Comparison of ENCODE assay signal across 8 cellular contexts in the genomic region with DNA sequence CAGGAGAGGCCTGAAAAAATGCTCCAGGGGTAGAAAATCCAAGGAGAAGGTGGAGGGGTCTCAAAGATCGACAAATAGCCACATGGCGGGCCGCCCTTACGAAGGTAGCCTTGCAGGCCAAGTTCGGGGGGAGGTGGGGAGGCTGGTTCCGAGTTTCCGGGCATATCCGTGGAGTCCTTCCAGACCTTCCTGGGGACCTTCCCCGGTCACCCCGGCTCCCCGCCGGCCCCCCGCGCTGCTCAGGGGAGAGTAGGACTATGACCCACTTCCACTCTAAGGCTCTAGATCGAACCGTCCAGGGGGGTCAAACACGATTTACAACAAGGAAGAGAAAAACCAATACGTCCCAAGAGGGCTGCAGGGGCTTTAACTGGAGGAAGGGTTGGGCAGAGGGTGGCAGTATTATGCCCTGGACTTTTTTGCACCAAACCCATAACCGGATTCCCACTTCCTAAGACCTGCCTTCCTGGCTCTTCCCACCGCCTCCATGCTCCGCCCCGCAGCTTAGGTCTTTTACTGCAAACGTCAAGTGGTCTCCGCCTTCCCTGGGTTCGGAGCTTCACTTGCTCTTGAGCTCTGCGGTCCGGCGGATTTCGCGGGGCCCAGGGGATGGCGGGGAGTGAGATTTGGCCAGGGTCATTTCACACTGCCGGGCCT. TPM values are rescaled to one million over a fixed set of nuclear protein-coding genes. Genes with fewer than 3 reads are reported as not detected.
DNase-seq lines count a peak whose midpoint lies in the region; ATAC-seq and TF ChIP-seq lines count a peak whose summit lies in the region.

No MANE protein-coding gene starts in this region.

- peak overlapping the region; percentile 33 to 91 (median 60) for H3K4me3 ChIP-seq in Peyer's patch
- H3K4me3 ChIP-seq in mesodermal cell (ENCODE audit: extremely low read depth, insufficient read depth, low read length, poor library complexity, severe bottlenecking): peak overlapping the region; percentile 88
- H3K4me3 ChIP-seq in aorta (ENCODE audit: low read length in 2 of 2): peak overlapping the region; percentile 55 to 65

- 26 to 33% methylated on average over 19 to 22 of the region's 32 CpGs for WGBS in mesodermal cell (ENCODE audit: insufficient coverage in 2 of 2), 2 experiments
- WGBS in aorta, 2 donors: 6 to 7% methylated on average over 27 to 32 of the region's 32 CpGs

- no peaks in the 10 kb centered on the region for H3K9me3 ChIP-seq in Peyer's patch
- peaks cover 3% of the 10 kb centered on the region for H3K9me3 ChIP-seq in mesodermal cell (ENCODE audit: control insufficient read depth, low read length)
- H3K9me3 ChIP-seq in aorta (ENCODE audit: control insufficient read depth, low read length): peaks cover under 1% of the 10 kb centered on the region

- H3K27me3 ChIP-seq in Peyer's patch (no peaks in the 10 kb centered on the region), aorta (ENCODE audit: control insufficient read depth in 1 of 2, insufficient read depth in 2 of 2, low read length in 1 of 2) (no peaks in the 10 kb centered on the region)

- DNase-seq in G401 (ENCODE audit: low spot score): peak; percentile 55
- peak in 1 of 3 donors; percentile 58 for DNase-seq in Peyer's patch
- peak; percentile 58 for DNase-seq in endothelial cell (ENCODE audit: low spot score)
- peak in 1 of 2 donors; percentile 74 for DNase-seq in aorta
- DNase-seq in T-helper 9 cell: no peak

- peaks cover 9% of the 10 kb centered on the region for H3K27me3 Mint-ChIP-seq in endothelial cell (ENCODE audit: unreplicated experiment)

- no peak for TF ChIP-seq POLR2A in Peyer's patch (IDR thresholded peaks at IDR 0.05)

- H3K4me3 Mint-ChIP-seq in endothelial cell (ENCODE audit: unreplicated experiment): peak overlapping the region; percentile 85

- no peak for TF ChIP-seq CTCF in Peyer's patch (IDR thresholded peaks at IDR 0.05)
- no peak for TF ChIP-seq CTCF in endothelial cell (IDR thresholded peaks at IDR 0.05; ENCODE audit: unreplicated experiment)

- intact Hi-C loops in aorta (cut with DNase I): no loop called here

- no peaks in the 10 kb centered on the region for H3K36me3 ChIP-seq in Peyer's patch
- H3K36me3 ChIP-seq in mesodermal cell (ENCODE audit: control insufficient read depth, insufficient read depth, low read length): no peaks in the 10 kb centered on the region
- no peaks in the 10 kb centered on the region for H3K36me3 ChIP-seq in aorta (ENCODE audit: control insufficient read depth in 1 of 2, insufficient read depth in 2 of 2, low read length in 1 of 2)

- no peak overlapping the region for H3K27ac Mint-ChIP-seq in endothelial cell (ENCODE audit: unreplicated experiment)

- no peaks in the 10 kb centered on the region for H3K36me3 Mint-ChIP-seq in endothelial cell (ENCODE audit: low read depth, unreplicated experiment)

- in situ Hi-C loops in G401 (cut with HindIII; ENCODE audit: low sequenced_read_pairs): no loop called here

- ATAC-seq in HG03520 (IDR thresholded peaks at IDR 0.05; ENCODE audit: unreplicated experiment): peak; percentile 6
- peak; percentile 52 for ATAC-seq in aorta (ENCODE audit: low FRiP score)
- no peak for ATAC-seq in GM19452 (IDR thresholded peaks at IDR 0.05; ENCODE audit: unreplicated experiment)

- H3K27ac ChIP-seq in Peyer's patch (peak overlapping the region in 3 of 4 donors; percentile 49 to 62 (median 60)), mesodermal cell (ENCODE audit: low read depth, low read length, severe bottlenecking) (peak overlapping the region; percentile 69), aorta (ENCODE audit: low read depth in 1 of 2, low read length in 2 of 2) (no peak overlapping the region)

- H3K9me3 Mint-ChIP-seq in endothelial cell (ENCODE audit: unreplicated experiment): no peaks in the 10 kb centered on the region

- H3K4me1 Mint-ChIP-seq in endothelial cell (ENCODE audit: unreplicated experiment): peaks cover 12% of the 10 kb centered on the region

- peaks cover 0 to 15% (median 2%) of the 10 kb centered on the region in 4 donors for H3K4me1 ChIP-seq in Peyer's patch
- H3K4me1 ChIP-seq in mesodermal cell (ENCODE audit: control insufficient read depth, insufficient read depth, low read length, poor library complexity, severe bottlenecking): peaks cover 3% of the 10 kb centered on the region
- H3K4me1 ChIP-seq in aorta (ENCODE audit: control insufficient read depth in 1 of 2, insufficient read depth in 2 of 2, low read length in 2 of 2): no peaks in the 10 kb centered on the region

RNA-seq across cellular contexts. Expression of a gene that starts 0.8 kb away (rescaled TPM):
- 10.7 and 13.4 TPM in 2 replicates for total RNA-seq in G401 (2014; rRNA removed; shearing (Covaris generic))
- total RNA-seq in Peyer's patch (1 to 10 TPM in 2 of 4 donors, under 1 TPM in 1, not detected in 1; 0.85 to 2.1 (median 1.6) TPM), endothelial cell (ENCODE audit: unreplicated experiment) (3.5 TPM), aorta (under 1 TPM; 0.23 to 0.42 TPM)
- polyA plus RNA-seq in mesodermal cell (2013, experiment 1 of 2): 27.9 TPM
- 31.8 TPM for polyA plus RNA-seq in mesodermal cell (2013, experiment 2 of 2)
- polyA plus RNA-seq in aorta: under 1 TPM in 1 of 2 donors, not detected in 1; 0.25 TPM

Comparison
In these comparisons a context has a peak if more than half of its experiments do, and no peak if none do; other contexts are left out.
1. H3K27ac ChIP-seq: peak in Peyer's patch (3 of 4) and mesodermal cell (single experiment); none in aorta (0 of 2).
2. Peak in every context shown above with its lines, with median percentiles within 50 percentile points of each other: H3K4me3 ChIP-seq.